Comparison of ENCODE assay signal across 13 cellular contexts in the genomic region with DNA sequence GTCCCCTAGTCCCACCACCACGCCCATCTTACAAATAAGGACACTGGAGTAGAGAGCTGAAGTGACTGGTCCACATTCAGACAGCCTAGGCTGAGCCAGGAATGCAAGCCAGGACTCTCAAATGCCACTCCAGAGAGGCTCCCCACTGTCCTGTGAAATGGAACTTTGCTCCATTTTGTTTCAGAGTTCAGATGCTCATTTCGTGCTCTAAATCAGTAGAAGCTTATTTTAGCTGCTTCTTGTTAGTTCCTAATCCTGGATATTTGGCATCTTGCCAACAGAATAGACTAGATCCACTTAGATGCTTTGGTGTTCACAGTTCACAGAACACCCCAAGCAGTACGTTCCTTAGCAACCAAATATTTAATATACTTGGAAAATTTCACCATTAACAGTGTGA. TPM values are rescaled to one million over a fixed set of nuclear protein-coding genes. Genes with fewer than 3 reads are reported as not detected.
DNase-seq lines count a peak whose midpoint lies in the region; ATAC-seq and TF ChIP-seq lines count a peak whose summit lies in the region.
"Had no signal": no experiment of that assay in that cellular context is flagged by ENCODE, and none has a peak within 500 bp of the region (broad histone marks: within the 10 kb centered on the region; RNA-seq: fewer than 3 reads in every experiment).

No MANE protein-coding gene starts in this region.

- WGBS in right cardiac atrium = 40% methylated on average over 3 of the region's 3 CpGs

- peaks cover 2% of the 10 kb centered on the region for H3K4me1 ChIP-seq in right cardiac atrium (ENCODE audit: control insufficient read depth, insufficient read depth, low read length)
- H3K4me1 ChIP-seq: testis had no signal

- peak; percentile 6 for DNase-seq in NCI-H1092 treated with DMSO at 0.1 percent for 48 hours (lab: John Stamatoyannopoulos, UW)
- no peak for DNase-seq in NCI-H1092 (lab: John Stamatoyannopoulos, UW)
- peak; percentile 29 for DNase-seq in astrocyte of the hippocampus (ENCODE audit: low read depth, low spot score)
- no peak for DNase-seq in right cardiac atrium
- DNase-seq in superior temporal gyrus (ENCODE audit: extremely low spot score) = peak; percentile 74
- DNase-seq in germinal center (ENCODE audit: low spot score) = no peak
- DNase-seq in stimulated activated naive B cell treated with anti-CD40 and anti-IgM and Interleukin-4, amounts not matched to agents 10 μg/mL and 1 μg/mL and 100 μg/mL, for 72 hours = no peak
- DNase-seq in CD4-positive, alpha-beta T cell = no peak
- DNase-seq: activated CD8-positive, alpha-beta memory T cell treated with anti-CD3 and anti-CD28 coated beads, Interleukin-2, amount 10 ng/mL, durations not matched to agents 7 days and 5 days; immature natural killer cell; NCI-H187 treated with DMSO at 0.1 percent for 48 hours; T-cell; testis had no signal

- no peaks in the 10 kb centered on the region for H3K9me3 Mint-ChIP-seq in stimulated activated naive B cell treated with anti-CD40 and anti-IgM and Interleukin-4, amounts not matched to agents 10 μg/mL and 1 μg/mL and 100 μg/mL, for 72 hours
- H3K9me3 Mint-ChIP-seq in CD4-positive, alpha-beta T cell = no peaks in the 10 kb centered on the region
- H3K9me3 Mint-ChIP-seq: immature natural killer cell, T-cell had no signal

- H3K27ac ChIP-seq in right cardiac atrium (ENCODE audit: low read length) = peak overlapping the region; percentile 14
- H3K27ac ChIP-seq in CD4-positive, alpha-beta T cell (ENCODE audit: low read depth, low read length) = no peak overlapping the region
- H3K27ac ChIP-seq: testis had no signal

- H3K4me3 ChIP-seq in right cardiac atrium (ENCODE audit: low read length) = no peak overlapping the region
- H3K4me3 ChIP-seq: testis had no signal

- H3K4me3 Mint-ChIP-seq in stimulated activated naive B cell treated with anti-CD40 and anti-IgM and Interleukin-4, amounts not matched to agents 10 μg/mL and 1 μg/mL and 100 μg/mL, for 72 hours = no peak overlapping the region
- H3K4me3 Mint-ChIP-seq in CD4-positive, alpha-beta T cell = no peak overlapping the region
- H3K4me3 Mint-ChIP-seq: activated CD8-positive, alpha-beta memory T cell treated with anti-CD3 and anti-CD28 coated beads, Interleukin-2, amount 10 ng/mL, durations not matched to agents 7 days and 5 days; immature natural killer cell; T-cell had no signal

- no peak for TF ChIP-seq CTCF in CD4-positive, alpha-beta T cell (IDR thresholded peaks at IDR 0.05)

- H3K27me3 ChIP-seq in right cardiac atrium (ENCODE audit: control insufficient read depth, insufficient read depth) = no peaks in the 10 kb centered on the region
- H3K27me3 ChIP-seq in CD4-positive, alpha-beta T cell (ENCODE audit: control insufficient read depth, insufficient read depth, low read length) = no peaks in the 10 kb centered on the region
- H3K27me3 ChIP-seq: testis had no signal

- no peaks in the 10 kb centered on the region for H3K9me3 ChIP-seq in right cardiac atrium (ENCODE audit: control insufficient read depth, low read length)
- no peaks in the 10 kb centered on the region for H3K9me3 ChIP-seq in CD4-positive, alpha-beta T cell (ENCODE audit: control insufficient read depth, low read length)
- H3K9me3 ChIP-seq: testis had no signal

- no peaks in the 10 kb centered on the region for H3K4me1 Mint-ChIP-seq in stimulated activated naive B cell treated with anti-CD40 and anti-IgM and Interleukin-4, amounts not matched to agents 10 μg/mL and 1 μg/mL and 100 μg/mL, for 72 hours
- no peaks in the 10 kb centered on the region for H3K4me1 Mint-ChIP-seq in CD4-positive, alpha-beta T cell (ENCODE audit: low read depth)
- H3K4me1 Mint-ChIP-seq: activated CD8-positive, alpha-beta memory T cell treated with anti-CD3 and anti-CD28 coated beads, Interleukin-2, amount 10 ng/mL, durations not matched to agents 7 days and 5 days; immature natural killer cell; T-cell had no signal

- peaks cover 0 to 3% of the 10 kb centered on the region in 2 donors for H3K27me3 Mint-ChIP-seq in stimulated activated naive B cell treated with anti-CD40 and anti-IgM and Interleukin-4, amounts not matched to agents 10 μg/mL and 1 μg/mL and 100 μg/mL, for 72 hours
- no peaks in the 10 kb centered on the region for H3K27me3 Mint-ChIP-seq in CD4-positive, alpha-beta T cell
- H3K27me3 Mint-ChIP-seq: activated CD8-positive, alpha-beta memory T cell treated with anti-CD3 and anti-CD28 coated beads, Interleukin-2, amount 10 ng/mL, durations not matched to agents 7 days and 5 days; T-cell had no signal

- ATAC-seq in right cardiac atrium = peak; percentile 77 to 81
- ATAC-seq in stimulated activated naive B cell treated with anti-CD40 and anti-IgM and Interleukin-4, amounts not matched to agents 10 μg/mL and 1 μg/mL and 100 μg/mL, for 72 hours (replicated peaks) = no peak
- ATAC-seq in CD4-positive, alpha-beta T cell (ENCODE audit: poor library complexity) = no peak
- ATAC-seq: activated CD8-positive, alpha-beta memory T cell treated with anti-CD3 and anti-CD28 coated beads, Interleukin-2, amount 10 ng/mL, durations not matched to agents 7 days and 5 days; T-cell had no signal

- POLR2A ChIA-PET in CD4-positive, alpha-beta T cell (lab: Charles Lee) = no interaction called here

- CTCF ChIA-PET in CD4-positive, alpha-beta T cell (lab: Charles Lee) = no interaction called here

- no peak overlapping the region for H3K27ac Mint-ChIP-seq in stimulated activated naive B cell treated with anti-CD40 and anti-IgM and Interleukin-4, amounts not matched to agents 10 μg/mL and 1 μg/mL and 100 μg/mL, for 72 hours
- H3K27ac Mint-ChIP-seq in CD4-positive, alpha-beta T cell = no peak overlapping the region
- H3K27ac Mint-ChIP-seq: activated CD8-positive, alpha-beta memory T cell treated with anti-CD3 and anti-CD28 coated beads, Interleukin-2, amount 10 ng/mL, durations not matched to agents 7 days and 5 days; T-cell had no signal

- intact Hi-C loops in right cardiac atrium (cut with DNase I) = no loop called here
- intact Hi-C loops in CD4-positive, alpha-beta T cell (cut with DNase I, micrococcal nuclease) = no loop called here

- H3K36me3 Mint-ChIP-seq in stimulated activated naive B cell treated with anti-CD40 and anti-IgM and Interleukin-4, amounts not matched to agents 10 μg/mL and 1 μg/mL and 100 μg/mL, for 72 hours = peaks cover 39 to 51% of the 10 kb centered on the region in 2 donors
- H3K36me3 Mint-ChIP-seq in CD4-positive, alpha-beta T cell (ENCODE audit: low read depth) = peaks cover 53% of the 10 kb centered on the region

RNA-seq across cellular contexts. Expression of a gene that starts 7.4 kb away (rescaled TPM):
- total RNA-seq in right cardiac atrium = 1 to 10 TPM in 2 of 4 donors, under 1 TPM in 2; 0.47 to 1.4 (median 1.0) TPM
- 0.20 TPM for polyA plus RNA-seq in right cardiac atrium
- under 1 TPM; 0.16 to 0.34 TPM for total RNA-seq in CD4-positive, alpha-beta T cell
- total RNA-seq: activated CD8-positive, alpha-beta memory T cell treated with anti-CD3 and anti-CD28 coated beads, Interleukin-2, amount 10 ng/mL, durations not matched to agents 7 days and 5 days had no signal
- polyA plus RNA-seq: immature natural killer cell had no signal

RNA-seq across cellular contexts. Expression of a gene that starts 48.7 kb away (rescaled TPM):
- total RNA-seq in right cardiac atrium = 10 to 100 TPM; 12.0 to 14.7 (median 14.2) TPM
- polyA plus RNA-seq in right cardiac atrium = 10.8 TPM
- 10 to 100 TPM; 39.0 to 39.8 TPM for total RNA-seq in CD4-positive, alpha-beta T cell

RNA-seq across cellular contexts. Expression of a gene that starts 54.8 kb away (rescaled TPM):
- 10 to 100 TPM; 57.6 to 81.7 (median 68.5) TPM for total RNA-seq in right cardiac atrium
- 86.1 TPM for polyA plus RNA-seq in right cardiac atrium
- 10 to 100 TPM; 18.2 to 18.6 TPM for total RNA-seq in CD4-positive, alpha-beta T cell

RNA-seq across cellular contexts. Expression of a gene that starts 55.1 kb away (rescaled TPM):
- total RNA-seq in right cardiac atrium = 10 to 100 TPM; 44.5 to 52.4 (median 48.0) TPM
- polyA plus RNA-seq in right cardiac atrium = 61.2 TPM
- 10 to 100 TPM; 31.2 to 32.7 TPM for total RNA-seq in CD4-positive, alpha-beta T cell

Comparison
In these comparisons a context has a peak if more than half of its experiments do, and no peak if none do; other contexts are left out.
1. DNase-seq: peak in NCI-H1092 treated with DMSO at 0.1 percent for 48 hours (single experiment), astrocyte of the hippocampus (single experiment) and superior temporal gyrus (single experiment); none in NCI-H1092 (single experiment), right cardiac atrium (0 of 3), germinal center (single experiment), stimulated activated naive B cell treated with anti-CD40 and anti-IgM and Interleukin-4, amounts not matched to agents 10 μg/mL and 1 μg/mL and 100 μg/mL, for 72 hours (single experiment) and CD4-positive, alpha-beta T cell (0 of 10).
2. ATAC-seq: peak in right cardiac atrium (2 of 2); none in stimulated activated naive B cell treated with anti-CD40 and anti-IgM and Interleukin-4, amounts not matched to agents 10 μg/mL and 1 μg/mL and 100 μg/mL, for 72 hours (0 of 2) and CD4-positive, alpha-beta T cell (single experiment).